ENCODE assay signal across 17 cellular contexts in genomic region chr2:181776336-181776735, GRCh38.
"Had no signal": no experiment of that assay in that cellular context is flagged by ENCODE, and none has a peak within 500 bp of the region (broad histone marks: within the 10 kb centered on the region; RNA-seq: fewer than 3 reads in every experiment).

No MANE protein-coding gene starts in this region.

- DNase-seq: cerebellar nuclear complex; effector CD4-positive, alpha-beta T cell; endodermal cell; gastrocnemius medialis; heart right ventricle; hypothalamus; kidney glomerular epithelial cell; nephron progenitor cell; psoas muscle; small intestine; stimulated activated CD4-positive, alpha-beta T cell treated with anti-CD3 and anti-CD28 coated beads, Interleukin-2, amount 100 ng/mL, for 48 hours; stimulated activated naive CD4-positive, alpha-beta T cell treated with Interleukin-2 at 50 U/mL for 16 hours; uterus had no signal

- H3K27ac Mint-ChIP-seq: dendritic cell treated with granulocyte-macrophage colony-stimulating factor and Interleukin-4, amounts not matched to agents 40 ng/mL and 50 ng/mL, for 4 days; endodermal cell; mesothelial cell of epicardium; nephron progenitor cell; type B pancreatic cell had no signal

- H3K9me3 Mint-ChIP-seq: endodermal cell, nephron progenitor cell had no signal

- H3K9me3 ChIP-seq: gastrocnemius medialis, heart right ventricle, psoas muscle, uterus had no signal

- H3K27me3 ChIP-seq: gastrocnemius medialis, heart right ventricle, uterus had no signal

- H3K4me1 ChIP-seq: gastrocnemius medialis, psoas muscle, uterus had no signal

- H3K4me3 Mint-ChIP-seq: dendritic cell treated with granulocyte-macrophage colony-stimulating factor and Interleukin-4, amounts not matched to agents 40 ng/mL and 50 ng/mL, for 4 days; endodermal cell; mesothelial cell of epicardium; nephron progenitor cell; type B pancreatic cell had no signal

- ATAC-seq: gastrocnemius medialis, heart right ventricle, left lobe of liver, psoas muscle had no signal

- H3K4me3 ChIP-seq: gastrocnemius medialis, heart right ventricle, psoas muscle, uterus had no signal

- H3K36me3 Mint-ChIP-seq: mesothelial cell of epicardium had no signal

- H3K27me3 Mint-ChIP-seq: dendritic cell treated with granulocyte-macrophage colony-stimulating factor and Interleukin-4, amounts not matched to agents 40 ng/mL and 50 ng/mL, for 4 days had no signal

- H3K27ac ChIP-seq: gastrocnemius medialis, heart right ventricle, psoas muscle, uterus had no signal
